8 cellular contexts compared by ENCODE assay signal in genomic region chr13:75803175-75803611, GRCh38.
DNase-seq lines count a peak whose midpoint lies in the region; ATAC-seq, FAIRE-seq and TF ChIP-seq lines count a peak whose summit lies in the region.

No MANE protein-coding gene starts in this region.

- no peak overlapping the region for H3K4me2 ChIP-seq in OCI-LY7 (ENCODE audit: low read length)
- H3K4me2 ChIP-seq in keratinocyte (ENCODE audit: control insufficient read depth, extremely low read depth, insufficient read depth, low read depth, low read length) = no peak overlapping the region

- POLR2A ChIA-PET in OCI-LY7 (lab: Charles Lee) = interaction anchor here (1.0 to 1.6 kb wide), 2 partner anchors 14 to 24 kb away, joined by 3 read pairs; no protein-coding TSS in a partner anchor

- TF ChIP-seq CTCF in OCI-LY7 (conservative IDR thresholded peaks at IDR 0.05; ENCODE audit: low read length) (no peak), keratinocyte (optimal IDR thresholded peaks at IDR 0.05 in 1 of 3, IDR thresholded peaks at IDR 0.05 in 1 of 3, conservative IDR thresholded peaks at IDR 0.05 in 1 of 3; ENCODE audit: extremely low read depth in 1 of 3, insufficient read depth in 2 of 3, low read length in 3 of 3) (no peak)

- FAIRE-seq in keratinocyte (lab: Jason Lieb, UNC) = no peak

- no peak overlapping the region for H3K9ac ChIP-seq in keratinocyte (ENCODE audit: control insufficient read depth, extremely low read depth, insufficient read depth, low read length)

- no TSS peak for BruUV-seq in OCI-LY7 (replicated peaks; lab: Mats Ljungman, UMichigan)

- dilution Hi-C loops in keratinocyte (cut with MboI; ENCODE audit: extremely low pct_ligation_motif_present, low sequenced_read_pairs) = no loop called here

- H3K79me2 ChIP-seq in OCI-LY7 (ENCODE audit: insufficient read depth, low read depth, low read length) (no peaks in the 10 kb centered on the region), keratinocyte (ENCODE audit: control insufficient read depth, insufficient read depth, low read length) (no peaks in the 10 kb centered on the region)

- CTCF ChIA-PET in OCI-LY7 (lab: Charles Lee; ENCODE audit: unreplicated experiment) = no interaction called here

- no peaks in the 10 kb centered on the region for H3K9me3 ChIP-seq in OCI-LY7 (ENCODE audit: low read length)
- no peaks in the 10 kb centered on the region for H3K9me3 ChIP-seq in keratinocyte (ENCODE audit: control insufficient read depth, low read depth, low read length)

- DNase-seq in OCI-LY7 (ENCODE audit: low spot score) (peak; percentile 10), keratinocyte (ENCODE audit: low read depth, low spot score) (no peak), amygdala (lab: John Stamatoyannopoulos, UW) (no peak), germinal center (ENCODE audit: low spot score) (no peak), 8988T (no peak), dermis blood vessel endothelial cell (no peak)

- H4K20me1 ChIP-seq in OCI-LY7 (ENCODE audit: insufficient read depth, low read length) (no peaks in the 10 kb centered on the region), keratinocyte (ENCODE audit: control insufficient read depth, extremely low read depth, insufficient read depth, low read length) (no peaks in the 10 kb centered on the region)

- peak; percentile 53 for ATAC-seq in GM19324 (IDR thresholded peaks at IDR 0.05; ENCODE audit: low FRiP score, unreplicated experiment)
- ATAC-seq in HG03039 (IDR thresholded peaks at IDR 0.05; ENCODE audit: unreplicated experiment) = peak; percentile 50

- H3K4me1 ChIP-seq in OCI-LY7 (ENCODE audit: insufficient read depth, low read length, poor library complexity, severe bottlenecking) = peaks cover 5% of the 10 kb centered on the region
- H3K4me1 ChIP-seq in keratinocyte (ENCODE audit: control insufficient read depth, extremely low read depth, insufficient read depth, low read length) = peaks cover 9% of the 10 kb centered on the region

- H3K36me3 ChIP-seq in OCI-LY7 (ENCODE audit: insufficient read depth, low read length) (no peaks in the 10 kb centered on the region), keratinocyte (ENCODE audit: control insufficient read depth in 2 of 2, extremely low read depth in 1 of 2, insufficient read depth in 2 of 2, low read length in 2 of 2) (peaks cover 0 to 2% of the 10 kb centered on the region in 2 experiments)

- H3K27ac ChIP-seq in OCI-LY7 (ENCODE audit: low read depth, low read length, poor library complexity, severe bottlenecking) (no peak overlapping the region), keratinocyte (ENCODE audit: control insufficient read depth, insufficient read depth, low read length) (no peak overlapping the region)

- H3K9me1 ChIP-seq in keratinocyte (ENCODE audit: control insufficient read depth, extremely low read depth, insufficient read depth, low read length) = no peaks in the 10 kb centered on the region

- no peak overlapping the region for H3K4me3 ChIP-seq in OCI-LY7 (ENCODE audit: low read depth, low read length, poor library complexity, severe bottlenecking)
- no peak overlapping the region for H3K4me3 ChIP-seq in keratinocyte (ENCODE audit: control insufficient read depth in 2 of 3, extremely low read depth in 1 of 3, insufficient read depth in 2 of 3, low read depth in 1 of 3, low read length in 3 of 3)

- H2AFZ ChIP-seq in OCI-LY7 (ENCODE audit: low read length) = no peak overlapping the region
- peak overlapping the region; percentile 28 for H2AFZ ChIP-seq in keratinocyte (ENCODE audit: control insufficient read depth, low read length)

- no peaks in the 10 kb centered on the region for H3K9me2 ChIP-seq in OCI-LY7 (ENCODE audit: insufficient read depth, low read length)

- intact Hi-C loops in OCI-LY7 (cut with micrococcal nuclease; ENCODE audit: unreplicated experiment) = no loop called here

- no peaks in the 10 kb centered on the region for H3K27me3 ChIP-seq in keratinocyte (ENCODE audit: control insufficient read depth, extremely low read depth, insufficient read depth, low read length)
